ENCODE assay signal across 8 cellular contexts in the genomic region with DNA sequence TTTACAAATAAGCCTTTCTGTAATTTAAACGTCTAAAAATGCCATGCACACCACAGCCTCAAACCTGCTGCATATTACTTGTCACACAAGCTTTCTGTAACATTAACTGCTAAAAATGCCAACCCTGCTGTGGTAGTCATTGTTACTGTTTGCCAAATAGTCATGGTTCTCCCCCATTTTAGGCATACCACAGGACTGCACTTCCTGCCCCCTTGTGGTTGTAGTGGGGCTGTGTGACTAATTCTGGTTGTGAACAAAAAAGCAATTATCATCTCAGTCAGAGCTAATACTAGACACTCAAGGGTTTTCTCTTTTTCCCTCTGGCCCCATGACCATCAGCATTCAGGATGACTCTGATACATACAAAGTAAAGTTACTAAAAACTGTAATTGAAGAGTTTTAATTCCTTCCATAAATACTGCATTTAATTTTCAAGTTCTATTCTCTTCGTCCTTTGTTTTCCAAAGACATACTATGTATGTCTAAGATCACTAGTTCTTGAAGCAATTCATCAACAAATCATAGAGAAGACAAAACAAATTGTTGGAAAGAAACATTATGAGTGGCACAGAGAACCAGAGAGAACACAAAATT. TPM values are rescaled to one million over a fixed set of nuclear protein-coding genes. Genes with fewer than 3 reads are reported as not detected.
DNase-seq lines count a peak whose midpoint lies in the region; ATAC-seq, FAIRE-seq and TF ChIP-seq lines count a peak whose summit lies in the region.

No MANE protein-coding gene starts in this region.

- H4K20me1 ChIP-seq in K562 (replicated peaks; ENCODE audit: control insufficient read depth, insufficient read depth, low read length): no peaks in the 10 kb centered on the region

- TF ChIP-seq EP300 in K562 (IDR thresholded peaks at IDR 0.05; ENCODE audit: low read length): no peak

- H3K9me1 ChIP-seq in K562 (ENCODE audit: control insufficient read depth, insufficient read depth, low read length): no peaks in the 10 kb centered on the region

- peak in 1 of 2 experiments; percentile 32; a peak in 1 of 4 replicates for TF ChIP-seq RAD21 in K562 (CRISPR knock-in tag; conservative IDR thresholded peaks at IDR 0.05 in 1 of 2, IDR thresholded peaks at IDR 0.05 in 1 of 2)

- H3K4me3 ChIP-seq in K562: no peak overlapping the region

- intact Hi-C loops in K562 (cut with micrococcal nuclease): loop anchor here (5.0 kb wide), 1 partner anchor 179 kb away; no protein-coding TSS in a partner anchor

- no peak overlapping the region for H2AFZ ChIP-seq in K562 (ENCODE audit: low read depth, low read length)

- H3K9me3 Mint-ChIP-seq in activated naive CD8-positive, alpha-beta T cell treated with anti-CD3 and anti-CD28 coated beads, Interleukin-2, amount 50 U/mL, for 24 hours: no peaks in the 10 kb centered on the region
- H3K9me3 Mint-ChIP-seq in activated naive CD8-positive, alpha-beta T cell treated with anti-CD3 and anti-CD28 coated beads for 36 hours: no peaks in the 10 kb centered on the region

- no peak overlapping the region for H3K9ac ChIP-seq in K562 (ENCODE audit: insufficient read depth in 1 of 2, low read depth in 2 of 2, low read length in 2 of 2)

- peak; percentile 54 for ATAC-seq in activated naive CD8-positive, alpha-beta T cell treated with anti-CD3 and anti-CD28 coated beads, Interleukin-2, amount 50 U/mL, for 24 hours
- ATAC-seq in K562: peak; percentile 81

- no peak for TF ChIP-seq POLR2A in K562 (conservative IDR thresholded peaks at IDR 0.05)

- CTCF ChIA-PET in K562 (lab: Yijun Ruan, JAX; ENCODE audit: low intra/inter-chr PET ratio): no interaction called here

- no peaks in the 10 kb centered on the region for H3K27me3 ChIP-seq in K562 (ENCODE audit: control insufficient read depth in 2 of 2, insufficient read depth in 2 of 2, low read length in 2 of 2)

- in situ Hi-C loops in K562 (cut with MboI): no loop called here

- no peaks in the 10 kb centered on the region for H3K36me3 ChIP-seq in K562 (ENCODE audit: control insufficient read depth, insufficient read depth, low read length)

- WGBS in K562 (ENCODE audit: insufficient coverage, low coverage, missing lambda C conversion rate): 4% methylated on average over 2 of the region's 2 CpGs

- H3K27ac Mint-ChIP-seq in activated naive CD8-positive, alpha-beta T cell treated with anti-CD3 and anti-CD28 coated beads, Interleukin-2, amount 50 U/mL, for 24 hours: no peak overlapping the region
- H3K27ac Mint-ChIP-seq in activated naive CD8-positive, alpha-beta T cell treated with anti-CD3 and anti-CD28 coated beads for 36 hours: no peak overlapping the region

- H3K79me2 ChIP-seq in K562 (ENCODE audit: control insufficient read depth, insufficient read depth, low read length): no peaks in the 10 kb centered on the region

- no TSS peak for BruUV-seq in K562 (replicated peaks; lab: Mats Ljungman, UMichigan)

- no peak overlapping the region for H3K4me2 ChIP-seq in K562 (ENCODE audit: insufficient read depth, low read length)

- POLR2A ChIA-PET in K562 (lab: Yijun Ruan, JAX): no interaction called here

- no peak overlapping the region for H3K27ac ChIP-seq in K562 (ENCODE audit: extremely low read depth, low read depth, low read length)

- H3K36me3 Mint-ChIP-seq in activated naive CD8-positive, alpha-beta T cell treated with anti-CD3 and anti-CD28 coated beads, Interleukin-2, amount 50 U/mL, for 24 hours (ENCODE audit: low read depth): no peaks in the 10 kb centered on the region
- no peaks in the 10 kb centered on the region for H3K36me3 Mint-ChIP-seq in activated naive CD8-positive, alpha-beta T cell treated with anti-CD3 and anti-CD28 coated beads for 36 hours

- no peak overlapping the region for H3K4me3 Mint-ChIP-seq in activated naive CD8-positive, alpha-beta T cell treated with anti-CD3 and anti-CD28 coated beads, Interleukin-2, amount 50 U/mL, for 24 hours
- no peak overlapping the region for H3K4me3 Mint-ChIP-seq in activated naive CD8-positive, alpha-beta T cell treated with anti-CD3 and anti-CD28 coated beads for 36 hours

- H3K27me3 Mint-ChIP-seq in activated naive CD8-positive, alpha-beta T cell treated with anti-CD3 and anti-CD28 coated beads, Interleukin-2, amount 50 U/mL, for 24 hours: peaks cover 6% of the 10 kb centered on the region
- peaks cover 13% of the 10 kb centered on the region for H3K27me3 Mint-ChIP-seq in activated naive CD8-positive, alpha-beta T cell treated with anti-CD3 and anti-CD28 coated beads for 36 hours

- no peak for FAIRE-seq in K562 (lab: Jason Lieb, UNC)

- H3K4me1 ChIP-seq in K562 (replicated peaks in 1 of 2; ENCODE audit: control insufficient read depth in 2 of 2, insufficient read depth in 2 of 2, low read length in 2 of 2): no peaks in the 10 kb centered on the region

- no peaks in the 10 kb centered on the region for H3K9me3 ChIP-seq in K562 (replicated peaks; ENCODE audit: control insufficient read depth, insufficient read depth, low read depth, low read length)

- no peaks in the 10 kb centered on the region for H3K4me1 Mint-ChIP-seq in activated naive CD8-positive, alpha-beta T cell treated with anti-CD3 and anti-CD28 coated beads, Interleukin-2, amount 50 U/mL, for 24 hours
- H3K4me1 Mint-ChIP-seq in activated naive CD8-positive, alpha-beta T cell treated with anti-CD3 and anti-CD28 coated beads for 36 hours: peaks cover 2% of the 10 kb centered on the region

- no peak for DNase-seq in activated naive CD8-positive, alpha-beta T cell treated with anti-CD3 and anti-CD28 coated beads, Interleukin-2, amount 50 U/mL, for 24 hours
- no peak for DNase-seq in activated naive CD8-positive, alpha-beta T cell treated with anti-CD3 and anti-CD28 coated beads for 36 hours
- peak; percentile 70 for DNase-seq in HCEC 1CT
- DNase-seq in NCI-H1092 treated with DMSO at 0.1 percent for 48 hours (lab: John Stamatoyannopoulos, UW): peak; percentile 33
- peak; percentile 7 to 27 (median 20) for DNase-seq in K562 (ENCODE audit: extremely low read depth in 1 of 4, low spot score in 3 of 4)
- DNase-seq in lung microvascular endothelial cell (ENCODE audit: low read depth in 2 of 2): peak; percentile 45 to 46
- DNase-seq in ureter (ENCODE audit: low spot score): no peak
- no peak for DNase-seq in effector CD4-positive, alpha-beta T cell

- peak; percentile 42 to 50 (median 45) for TF ChIP-seq CTCF in K562 (IDR thresholded peaks at IDR 0.05 in 2 of 3, conservative IDR thresholded peaks at IDR 0.05 in 1 of 3; ENCODE audit: insufficient read depth in 2 of 3, low read depth in 1 of 3, low read length in 3 of 3)

TF ChIP-seq in K562, 482 proteins besides CTCF, POLR2A, EP300 and RAD21:
- TF ChIP-seq HLTF (IDR thresholded peaks at IDR 0.05) (no peak), BCL6 (CRISPR knock-in tag; IDR thresholded peaks at IDR 0.05) (no peak), OTX1 (CRISPR knock-in tag; IDR thresholded peaks at IDR 0.05) (no peak), SMC3 (conservative IDR thresholded peaks at IDR 0.05; ENCODE audit: insufficient read depth, low read depth, low read length) (0 out of 2 replicates have a peak, but pooled peaks have one; percentile 26), NCOA4 (IDR thresholded peaks at IDR 0.05; ENCODE audit: partially characterized antibody) (no peak)
TF ChIP-seq in K562: peak in this region for 1.

RNA-seq across cellular contexts. Expression of a gene that starts 5.7 kb away (rescaled TPM):
- not detected for total RNA-seq in activated naive CD8-positive, alpha-beta T cell treated with anti-CD3 and anti-CD28 coated beads for 36 hours
- total RNA-seq in K562 (2011; cell fraction: chromatin; rRNA removed; ENCODE audit: low replicate concordance): not detected in 2 replicates
- not detected in 2 replicates for total RNA-seq in K562 (2011; cell fraction: nucleolus; rRNA removed)
- total RNA-seq in K562 (2011; cell fraction: nucleoplasm; rRNA removed): not detected in 2 replicates
- total RNA-seq in K562 (2014; rRNA removed) (not detected in 2 replicates), K562 (2014; rRNA removed; fragmentation: Illumina TruSeq; extraction: Trizol) (not detected in 2 replicates), K562 (2015; rRNA removed; fragmentation: Illumina TruSeq; extraction: Trizol) (not detected in 2 replicates), K562 (2021) (not detected in 2 replicates), lung microvascular endothelial cell (not detected in 2 replicates), ureter (not detected)
- polyA plus RNA-seq in K562 (2011; rRNA removed) (not detected in 2 replicates), K562 (2014; fragmentation: Illumina TruSeq; extraction: Trizol) (not detected in 2 replicates), K562 (2014; fragmentation: Nextera tagmentation; extraction: Ambion mirVana) (under 1 TPM in 1 of 2 experiments, not detected in 1; 0.01 TPM), K562 (2014; rRNA removed) (not detected in 2 replicates)
- not detected in 2 replicates for polyA plus RNA-seq in K562 (2011; cell fraction: cytosol; rRNA removed)
- not detected in 2 replicates for polyA plus RNA-seq in K562 (2011; cell fraction: nucleus; rRNA removed)
- polyA plus RNA-seq in K562 (2012): 0.03 and 0.07 TPM in 2 replicates
- polyA minus RNA-seq in K562 (2011; rRNA and poly(A)+ RNA removed): not detected in 2 replicates
- polyA minus RNA-seq in K562 (2011; cell fraction: cytosol; rRNA and poly(A)+ RNA removed): not detected in 2 replicates
- polyA minus RNA-seq in K562 (2011; cell fraction: nucleus; rRNA and poly(A)+ RNA removed): not detected in 2 replicates

Comparison
In these comparisons a context has a peak if more than half of its experiments do, and no peak if none do; other contexts are left out.
1. DNase-seq: peak in HCEC 1CT (single experiment), NCI-H1092 treated with DMSO at 0.1 percent for 48 hours (single experiment), K562 (4 of 4) and lung microvascular endothelial cell (2 of 2); none in activated naive CD8-positive, alpha-beta T cell treated with anti-CD3 and anti-CD28 coated beads, Interleukin-2, amount 50 U/mL, for 24 hours (single experiment), activated naive CD8-positive, alpha-beta T cell treated with anti-CD3 and anti-CD28 coated beads for 36 hours (single experiment), ureter (single experiment) and effector CD4-positive, alpha-beta T cell (single experiment).